Comparison of ENCODE assay signal across 19 cellular contexts in the genomic region with DNA sequence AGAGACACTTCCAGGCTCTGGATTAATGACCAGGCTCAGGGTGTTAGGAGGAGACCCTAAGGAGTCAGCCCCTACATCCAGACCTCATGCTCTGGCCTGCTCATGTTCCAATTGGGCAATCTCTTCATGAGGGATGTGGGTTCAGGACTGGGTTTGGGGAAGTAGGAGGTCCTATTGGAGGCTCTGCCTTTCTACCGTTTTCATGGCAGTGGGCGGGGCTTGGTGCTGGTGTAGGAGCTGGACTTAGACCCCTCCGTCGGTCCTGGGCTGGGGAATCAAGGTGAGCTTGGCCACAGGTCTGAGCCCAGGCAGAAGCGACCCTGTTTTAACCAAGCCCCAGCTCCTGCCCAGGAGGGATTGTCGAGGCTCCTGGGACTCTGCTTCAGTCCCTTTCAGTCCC.
"Had no signal": no experiment of that assay in that cellular context is flagged by ENCODE, and none has a peak within 500 bp of the region (broad histone marks: within the 10 kb centered on the region; RNA-seq: fewer than 3 reads in every experiment).

No MANE protein-coding gene starts in this region.

- H3K36me3 ChIP-seq: left lung, upper lobe of right lung had no signal

- ATAC-seq: activated naive CD8-positive, alpha-beta T cell treated with anti-CD3 and anti-CD28 coated beads, Interleukin-2, amount 50 U/mL, for 24 hours; left lung; natural killer cell; upper lobe of right lung had no signal

- H3K27ac Mint-ChIP-seq: activated naive CD4-positive, alpha-beta T cell treated with anti-CD3 and anti-CD28 coated beads for 36 hours; activated naive CD8-positive, alpha-beta T cell treated with anti-CD3 and anti-CD28 coated beads, Interleukin-2, amount 50 U/mL, for 24 hours; activated T-helper 2 cell treated with anti-CD3 and anti-CD28 coated beads, Interferon-gamma antibody, Interleukin-2, Interleukin-4, amounts not matched to agents 10 μg/mL and 5 μg/mL and 100 μg/mL, durations not matched to agents 14 hours and 24 hours and 36 hours; memory B cell; natural killer cell had no signal

- H3K36me3 Mint-ChIP-seq: memory B cell, natural killer cell had no signal

- FAIRE-seq: endometrium had no signal

- H3K4me3 ChIP-seq: cardiac muscle cell, left lung, upper lobe of right lung had no signal

- H3K4me3 Mint-ChIP-seq: activated naive CD4-positive, alpha-beta T cell treated with anti-CD3 and anti-CD28 coated beads for 36 hours; activated naive CD8-positive, alpha-beta T cell treated with anti-CD3 and anti-CD28 coated beads, Interleukin-2, amount 50 U/mL, for 24 hours; memory B cell; natural killer cell had no signal

- H3K27ac ChIP-seq: cardiac muscle cell, left lung, VCaP had no signal

- H3K9me3 ChIP-seq: left lung, upper lobe of right lung had no signal

- DNase-seq: activated CD4-positive, alpha-beta T cell treated with anti-CD3 and anti-CD28 coated beads for 1 hour; activated CD4-positive, alpha-beta T cell treated with anti-CD3 and anti-CD28 coated beads, Interleukin-2, amount 50 U/mL, for 4 hours; activated naive CD4-positive, alpha-beta T cell treated with anti-CD3 and anti-CD28 coated beads for 36 hours; activated naive CD8-positive, alpha-beta T cell treated with anti-CD3 and anti-CD28 coated beads, Interleukin-2, amount 50 U/mL, for 24 hours; islet precursor cell; left lung; natural killer cell; nucleus accumbens; posterior cingulate gyrus; retina; stimulated activated CD4-positive, alpha-beta T cell treated with anti-CD3 and anti-CD28 coated beads, Interleukin-4, amount 100 ng/mL, for 4 hours; stimulated activated CD8-positive, alpha-beta memory T cell treated with anti-CD3 and anti-CD28 coated beads, Interleukin-4, amount 100 ng/mL, for 48 hours; stimulated activated naive CD4-positive, alpha-beta T cell treated with Interleukin-2 at 50 U/mL for 16 hours; upper lobe of right lung had no signal

- H3K4me1 Mint-ChIP-seq: activated naive CD8-positive, alpha-beta T cell treated with anti-CD3 and anti-CD28 coated beads, Interleukin-2, amount 50 U/mL, for 24 hours; memory B cell; natural killer cell had no signal

- H3K27me3 ChIP-seq: cardiac muscle cell, upper lobe of right lung had no signal

- H3K9me3 Mint-ChIP-seq: activated naive CD4-positive, alpha-beta T cell treated with anti-CD3 and anti-CD28 coated beads for 36 hours; activated naive CD8-positive, alpha-beta T cell treated with anti-CD3 and anti-CD28 coated beads, Interleukin-2, amount 50 U/mL, for 24 hours; activated T-helper 2 cell treated with anti-CD3 and anti-CD28 coated beads, Interferon-gamma antibody, Interleukin-2, Interleukin-4, amounts not matched to agents 10 μg/mL and 5 μg/mL and 100 μg/mL, durations not matched to agents 14 hours and 24 hours and 36 hours; memory B cell; natural killer cell had no signal
